In genomic region chr14:50116221-50116956, GRCh38 we compare ENCODE assay signal across 8 cellular contexts. TPM values are rescaled to one million over a fixed set of nuclear protein-coding genes. Genes with fewer than 3 reads are reported as not detected.
DNase-seq lines count a peak whose midpoint lies in the region; ATAC-seq and TF ChIP-seq lines count a peak whose summit lies in the region.

Gene VCPKMT (minus strand): TSS chr14:50116572. CDS start chr14:50116552, 20 bp downstream.

- peak within 1 kb of the TSS; percentile 96 for H3K27ac ChIP-seq in cingulate gyrus (ENCODE audit: low read depth, low read length)

- ATAC-seq in HG03457 (IDR thresholded peaks at IDR 0.05; ENCODE audit: unreplicated experiment), result peak; percentile 89
- peak; percentile 99 for ATAC-seq in activated CD4-positive, alpha-beta T cell treated with anti-CD3 and anti-CD28 coated beads for 36 hours

- H3K9me3 Mint-ChIP-seq in activated CD4-positive, alpha-beta T cell treated with anti-CD3 and anti-CD28 coated beads for 36 hours (ENCODE audit: low read depth), result no peaks in the 10 kb centered on the region

- H3K36me3 Mint-ChIP-seq in activated CD4-positive, alpha-beta T cell treated with anti-CD3 and anti-CD28 coated beads for 36 hours (ENCODE audit: low read depth), result peaks cover 35% of the 10 kb centered on the region

- peak within 1 kb of the TSS; percentile 97 for H3K27ac Mint-ChIP-seq in activated CD4-positive, alpha-beta T cell treated with anti-CD3 and anti-CD28 coated beads for 36 hours

- DNase-seq in BJ (ENCODE audit: low read depth) (peak; percentile 44), GM19240 (ENCODE audit: insufficient read length, low spot score) (peak; percentile 63), NCI-H524 (lab: John Stamatoyannopoulos, UW) (peak; percentile 93 to 97), kidney glomerular epithelial cell (lab: John Stamatoyannopoulos, UW) (peak; percentile 69)
- DNase-seq in activated CD4-positive, alpha-beta T cell treated with anti-CD3 and anti-CD28 coated beads for 36 hours, result peak; percentile 98
- peak; percentile 89 to 94 for DNase-seq in stimulated activated CD4-positive, alpha-beta T cell treated with anti-CD3 and anti-CD28 coated beads, Interleukin-15, amount 100 ng/mL, for 48 hours (ENCODE audit: low read depth in 2 of 2)

- peaks cover 25% of the 10 kb centered on the region for H3K4me1 Mint-ChIP-seq in activated CD4-positive, alpha-beta T cell treated with anti-CD3 and anti-CD28 coated beads for 36 hours

- H3K4me3 Mint-ChIP-seq in activated CD4-positive, alpha-beta T cell treated with anti-CD3 and anti-CD28 coated beads for 36 hours, result peak within 1 kb of the TSS; percentile 95

- no peaks in the 10 kb centered on the region for H3K27me3 ChIP-seq in BJ (ENCODE audit: control insufficient read depth, insufficient read depth, low read length)

- H3K36me3 ChIP-seq in BJ (ENCODE audit: control insufficient read depth, insufficient read depth, low read length), result peaks cover 4% of the 10 kb centered on the region

- H3K4me3 ChIP-seq in BJ (ENCODE audit: low read depth, low read length), result peak within 1 kb of the TSS; percentile 65

- no peaks in the 10 kb centered on the region for H3K27me3 Mint-ChIP-seq in activated CD4-positive, alpha-beta T cell treated with anti-CD3 and anti-CD28 coated beads for 36 hours

- POLR2A ChIA-PET in BJ (lab: Charles Lee), result interaction anchor here (0.5 to 0.6 kb wide), 3 partner anchors 113 to 256 kb away, joined by 3 to 22 read pairs (median 6); no protein-coding TSS in a partner anchor
- POLR2A ChIA-PET in activated CD4-positive, alpha-beta T cell treated with anti-CD3 and anti-CD28 coated beads for 36 hours (lab: Charles Lee), result interaction anchor here (0.6 to 1.2 kb wide), 7 partner anchors 54 to 482 kb away, joined by 3 to 4 read pairs (median 3); partner anchors contain the start of gene SOS2

- CTCF ChIA-PET in BJ (lab: Yijun Ruan, JAX), result interaction anchor here (0.7 to 2.7 kb wide), 7 partner anchors 27 to 264 kb away, joined by 3 to 16 read pairs (median 3); partner anchors contain the start of gene NEMF
- CTCF ChIA-PET in activated CD4-positive, alpha-beta T cell treated with anti-CD3 and anti-CD28 coated beads for 36 hours (lab: Charles Lee), result interaction anchor here (0.5 to 8.7 kb wide), 12 partner anchors 28 to 506 kb away, joined by 3 to 111 read pairs (median 4); no protein-coding TSS in a partner anchor

- intact Hi-C loops in activated CD4-positive, alpha-beta T cell treated with anti-CD3 and anti-CD28 coated beads for 36 hours (cut with DNase I, micrococcal nuclease), result loop anchor here (1.0 to 10.0 kb wide), 17 partner anchors 114 to 715 kb away; partner anchors contain the start of genes DNAAF2 (in 2 of the 2), KLHDC2 (in 2 of the 2), MAP4K5 (in 2 of the 2) and ARF6 (in 1 of the 2)

- TF ChIP-seq CTCF in BJ (IDR thresholded peaks at IDR 0.05; ENCODE audit: insufficient read depth, low read depth, low read length), result no peak

RNA-seq across cellular contexts. Expression of gene VCPKMT, which starts in this region (rescaled TPM):
- 3.8 and 5.3 TPM in 2 replicates for polyA plus RNA-seq in BJ (2011; rRNA removed)
- polyA minus RNA-seq in BJ (2011; rRNA and poly(A)+ RNA removed), result 1.5 and 1.7 TPM in 2 replicates
- total RNA-seq in activated CD4-positive, alpha-beta T cell treated with anti-CD3 and anti-CD28 coated beads for 36 hours, result 10 to 100 TPM in 1 of 2 experiments, 1 to 10 TPM in 1; 6.6 to 10.4 TPM

Comparison
In these comparisons a context has a peak if more than half of its experiments do, and no peak if none do; other contexts are left out.
1. Peak in every context shown above with its lines: DNase-seq, ATAC-seq, H3K4me3 ChIP-seq and H3K27ac ChIP-seq.
2. DNase-seq: peak in every context shown above with its lines; median percentile 98 in activated CD4-positive, alpha-beta T cell treated with anti-CD3 and anti-CD28 coated beads for 36 hours; 95 in NCI-H524; 92 in stimulated activated CD4-positive, alpha-beta T cell treated with anti-CD3 and anti-CD28 coated beads, Interleukin-15, amount 100 ng/mL, for 48 hours; 69 in kidney glomerular epithelial cell; 63 in GM19240; 44 in BJ.